ENCODE assay signal across 1 cellular context in genomic region chr1:15858069-15858670, GRCh38.
TF ChIP-seq lines count a peak whose summit lies in the region.

No MANE protein-coding gene starts in this region.

TF ChIP-seq in HEK293, 187 proteins besides CTCF, POLR2A, EP300 and RAD21 (continued from another document):
- 0 out of 2 replicates have a peak, but pooled peaks have one; percentile 19 for TF ChIP-seq IKZF3 (tag by site-specific recombination; IDR thresholded peaks at IDR 0.05)
- no peak for TF ChIP-seq ZNF48 (tag by site-specific recombination; IDR thresholded peaks at IDR 0.05)
- TF ChIP-seq ZNF558 (tag by site-specific recombination; IDR thresholded peaks at IDR 0.05) = 0 out of 2 replicates have a peak, but pooled peaks have one; percentile 16
- TF ChIP-seq ZNF324 (tag by site-specific recombination; IDR thresholded peaks at IDR 0.05) = 0 out of 2 replicates have a peak, but pooled peaks have one; percentile 27
- peak; percentile 18; the same call in 1 of the 2 replicates for TF ChIP-seq KLF16 (tag by site-specific recombination; IDR thresholded peaks at IDR 0.05)
- 0 out of 2 replicates have a peak, but pooled peaks have one; percentile 25 for TF ChIP-seq ZNF639 (tag by site-specific recombination; IDR thresholded peaks at IDR 0.05)
- TF ChIP-seq KLF17 (tag by site-specific recombination; IDR thresholded peaks at IDR 0.05) = 0 out of 2 replicates have a peak, but pooled peaks have one; percentile 30
- TF ChIP-seq ZFP69B (tag by site-specific recombination; IDR thresholded peaks at IDR 0.05) = peak; percentile 68
- TF ChIP-seq WT1 (tag by site-specific recombination; IDR thresholded peaks at IDR 0.05) = peak; percentile 48; the same call in 1 of the 2 replicates
- peak; percentile 32; the same call in 1 of the 2 replicates for TF ChIP-seq PRDM1 (tag by site-specific recombination; IDR thresholded peaks at IDR 0.05)
- no peak for TF ChIP-seq ZNF394 (tag by site-specific recombination; IDR thresholded peaks at IDR 0.05; ENCODE audit: borderline replicate concordance)
- TF ChIP-seq ZNF600 (tag by site-specific recombination; IDR thresholded peaks at IDR 0.05) = peak; percentile 72
- TF ChIP-seq ZNF433 (tag by site-specific recombination; IDR thresholded peaks at IDR 0.05; ENCODE audit: low read depth) = no peak
- no peak for TF ChIP-seq ZNF169 (tag by site-specific recombination; IDR thresholded peaks at IDR 0.05)
- TF ChIP-seq, protein P1, sequence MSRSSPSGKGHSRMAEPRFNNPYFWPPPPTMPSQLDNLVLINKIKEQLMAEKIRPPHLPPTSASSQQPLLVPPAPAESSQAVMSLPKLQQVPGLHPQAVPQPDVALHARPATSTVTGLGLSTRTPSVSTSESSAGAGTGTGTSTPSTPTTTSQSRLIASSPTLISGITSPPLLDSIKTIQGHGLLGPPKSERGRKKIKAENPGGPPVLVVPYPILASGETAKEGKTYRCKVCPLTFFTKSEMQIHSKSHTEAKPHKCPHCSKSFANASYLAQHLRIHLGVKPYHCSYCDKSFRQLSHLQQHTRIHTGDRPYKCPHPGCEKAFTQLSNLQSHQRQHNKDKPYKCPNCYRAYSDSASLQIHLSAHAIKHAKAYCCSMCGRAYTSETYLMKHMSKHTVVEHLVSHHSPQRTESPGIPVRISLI (tag by site-specific recombination; IDR thresholded peaks at IDR 0.05) = peak; percentile 64; the same call in 1 of the 2 replicates
- TF ChIP-seq HOXA7 (CRISPR knock-in tag; IDR thresholded peaks at IDR 0.05; ENCODE audit: borderline replicate concordance) = no peak
- TF ChIP-seq INSM2 (tag by site-specific recombination; IDR thresholded peaks at IDR 0.05) = 0 out of 2 replicates have a peak, but pooled peaks have one; percentile 8
- TF ChIP-seq ZNF785 (tag by site-specific recombination; IDR thresholded peaks at IDR 0.05) = 0 out of 2 replicates have a peak, but pooled peaks have one; percentile 44
- no peak for TF ChIP-seq ZNF140 (tag by site-specific recombination; IDR thresholded peaks at IDR 0.05)
- peak; percentile 34; the same call in 1 of the 2 replicates for TF ChIP-seq KLF8 (tag by site-specific recombination; IDR thresholded peaks at IDR 0.05)
- TF ChIP-seq ZNF585B (tag by site-specific recombination; IDR thresholded peaks at IDR 0.05) = peak; percentile 52
- no peak; the same call in 1 of the 2 replicates for TF ChIP-seq ZNF629 (tag by site-specific recombination; IDR thresholded peaks at IDR 0.05)
- 0 out of 2 replicates have a peak, but pooled peaks have one; percentile 29 for TF ChIP-seq ZBTB17 (tag by site-specific recombination; IDR thresholded peaks at IDR 0.05)
- TF ChIP-seq, protein P2, sequence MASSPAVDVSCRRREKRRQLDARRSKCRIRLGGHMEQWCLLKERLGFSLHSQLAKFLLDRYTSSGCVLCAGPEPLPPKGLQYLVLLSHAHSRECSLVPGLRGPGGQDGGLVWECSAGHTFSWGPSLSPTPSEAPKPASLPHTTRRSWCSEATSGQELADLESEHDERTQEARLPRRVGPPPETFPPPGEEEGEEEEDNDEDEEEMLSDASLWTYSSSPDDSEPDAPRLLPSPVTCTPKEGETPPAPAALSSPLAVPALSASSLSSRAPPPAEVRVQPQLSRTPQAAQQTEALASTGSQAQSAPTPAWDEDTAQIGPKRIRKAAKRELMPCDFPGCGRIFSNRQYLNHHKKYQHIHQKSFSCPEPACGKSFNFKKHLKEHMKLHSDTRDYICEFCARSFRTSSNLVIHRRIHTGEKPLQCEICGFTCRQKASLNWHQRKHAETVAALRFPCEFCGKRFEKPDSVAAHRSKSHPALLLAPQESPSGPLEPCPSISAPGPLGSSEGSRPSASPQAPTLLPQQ (tag by site-specific recombination; IDR thresholded peaks at IDR 0.05) = peak; percentile 69; the same call in 1 of the 2 replicates
- peak; percentile 54; the same call in 1 of the 2 replicates for TF ChIP-seq MZF1 (tag by site-specific recombination; IDR thresholded peaks at IDR 0.05; ENCODE audit: borderline replicate concordance)
- 0 out of 2 replicates have a peak, but pooled peaks have one; percentile 25 for TF ChIP-seq SP7 (tag by site-specific recombination; IDR thresholded peaks at IDR 0.05)
- no peak for TF ChIP-seq ZNF221 (tag by site-specific recombination; IDR thresholded peaks at IDR 0.05; ENCODE audit: borderline replicate concordance)
- TF ChIP-seq ZNF529 (tag by site-specific recombination; IDR thresholded peaks at IDR 0.05; ENCODE audit: insufficient replicate concordance) = no peak
- TF ChIP-seq PRDM10 (tag by site-specific recombination; IDR thresholded peaks at IDR 0.05) = peak; percentile 74
- peak; percentile 82 for TF ChIP-seq ZNF366 (tag by site-specific recombination; conservative IDR thresholded peaks at IDR 0.05)
TF ChIP-seq in HEK293: peak in this region for 22.
